In the genomic region with DNA sequence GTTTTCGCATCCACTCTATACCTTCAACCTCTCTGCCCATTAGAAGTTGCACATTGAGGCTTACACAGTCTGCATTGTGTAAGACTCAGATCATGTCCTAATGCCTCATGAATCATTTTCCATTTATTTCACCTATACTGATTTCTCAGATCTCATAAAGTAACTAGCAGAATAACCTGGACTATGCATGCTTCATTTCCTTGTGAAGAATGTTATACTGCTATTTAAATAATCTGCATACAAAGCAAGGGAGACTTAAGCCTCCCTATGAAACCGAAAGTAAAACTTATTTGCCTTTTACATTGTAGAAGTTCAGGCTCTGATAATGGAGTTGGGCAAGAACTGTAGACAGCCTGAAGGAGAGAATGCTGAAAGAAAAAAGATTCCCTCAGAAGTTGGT, we compare ENCODE assay signal across 13 cellular contexts.
A peak's percentile ranks its signal among the peaks of the same experiment; 100 is the strongest.
DNase-seq lines count a peak whose midpoint lies in the region; ATAC-seq, FAIRE-seq and TF ChIP-seq lines count a peak whose summit lies in the region.
"Had no signal": no experiment of that assay in that cellular context is flagged by ENCODE, and none has a peak within 500 bp of the region (broad histone marks: within the 10 kb centered on the region; RNA-seq: fewer than 3 reads in every experiment).

No MANE protein-coding gene starts in this region.

- no peak for ATAC-seq in A549
- peak; percentile 29 to 50 for ATAC-seq in lower lobe of right lung

- FAIRE-seq in A549 (lab: Jason Lieb, UNC): no peak
- no peak for FAIRE-seq in astrocyte (lab: Jason Lieb, UNC)

- H3K27ac ChIP-seq in A549: no peak overlapping the region
- H3K27ac ChIP-seq in astrocyte (ENCODE audit: low read depth, low read length): no peak overlapping the region
- H3K27ac ChIP-seq in lower lobe of right lung: peak overlapping the region; percentile 7
- H3K27ac ChIP-seq: C4-2B, Peyer's patch had no signal

- no peak overlapping the region for H2AFZ ChIP-seq in astrocyte (ENCODE audit: low read depth, low read length)

- no peak overlapping the region for H3K9ac ChIP-seq in astrocyte (ENCODE audit: low read length)

- no peak overlapping the region for H3K27ac Mint-ChIP-seq in astrocyte (ENCODE audit: unreplicated experiment)
- no peak overlapping the region for H3K27ac Mint-ChIP-seq in activated CD4-positive, alpha-beta memory T cell treated with anti-CD3 and anti-CD28 coated beads for 36 hours

- TF ChIP-seq CTCF in A549 (IDR thresholded peaks at IDR 0.05): no peak
- no peak for TF ChIP-seq CTCF in astrocyte (IDR thresholded peaks at IDR 0.05; ENCODE audit: insufficient read depth, low read depth, low read length)
- no peak for TF ChIP-seq CTCF in lower lobe of right lung (IDR thresholded peaks at IDR 0.05)
- no peak for TF ChIP-seq CTCF in GM20000 (IDR thresholded peaks at IDR 0.05; ENCODE audit: extremely low read depth, missing control alignments)

- no peak for TF ChIP-seq RAD21 in A549 (conservative IDR thresholded peaks at IDR 0.05 in 1 of 2, IDR thresholded peaks at IDR 0.05 in 1 of 2)

- no peaks in the 10 kb centered on the region for H3K4me1 ChIP-seq in A549
- no peaks in the 10 kb centered on the region for H3K4me1 ChIP-seq in astrocyte (ENCODE audit: insufficient read depth, low read length)
- peaks cover 9% of the 10 kb centered on the region for H3K4me1 ChIP-seq in lower lobe of right lung
- H3K4me1 ChIP-seq: Peyer's patch had no signal

- intact Hi-C loops in lower lobe of right lung (cut with DNase I): no loop called here
- intact Hi-C loops in activated CD4-positive, alpha-beta memory T cell treated with anti-CD3 and anti-CD28 coated beads for 36 hours (cut with micrococcal nuclease): no loop called here

- no peaks in the 10 kb centered on the region for H3K9me3 Mint-ChIP-seq in astrocyte (ENCODE audit: unreplicated experiment)
- H3K9me3 Mint-ChIP-seq in activated CD4-positive, alpha-beta memory T cell treated with anti-CD3 and anti-CD28 coated beads for 36 hours: no peaks in the 10 kb centered on the region

- H3K27me3 ChIP-seq in astrocyte (ENCODE audit: insufficient read depth, low read length): no peaks in the 10 kb centered on the region
- no peaks in the 10 kb centered on the region for H3K27me3 ChIP-seq in lower lobe of right lung (ENCODE audit: low read depth)
- H3K27me3 ChIP-seq: esophagus squamous epithelium, Peyer's patch had no signal

- H3K4me2 ChIP-seq in A549: peak overlapping the region; percentile 41; the same call in 2 of the 3 replicates
- peak overlapping the region; percentile 21 for H3K4me2 ChIP-seq in astrocyte (ENCODE audit: low read length)

- H3K4me3 ChIP-seq in A549 (no peak overlapping the region), astrocyte (ENCODE audit: insufficient read depth, low read depth, low read length) (no peak overlapping the region), lower lobe of right lung (peak overlapping the region; percentile 24)
- peak overlapping the region; percentile 2; the same call in 1 of the 2 replicates for H3K4me3 ChIP-seq in Jurkat, Clone E6-1 (ENCODE audit: low read length)
- H3K4me3 ChIP-seq: Peyer's patch had no signal

- no peak overlapping the region for H3K4me3 Mint-ChIP-seq in astrocyte (ENCODE audit: unreplicated experiment)
- H3K4me3 Mint-ChIP-seq in activated CD4-positive, alpha-beta memory T cell treated with anti-CD3 and anti-CD28 coated beads for 36 hours: no peak overlapping the region

- H3K79me2 ChIP-seq in astrocyte (ENCODE audit: insufficient read depth, low read length): no peaks in the 10 kb centered on the region

- H3K36me3 Mint-ChIP-seq in astrocyte (ENCODE audit: low read depth, unreplicated experiment): no peaks in the 10 kb centered on the region
- H3K36me3 Mint-ChIP-seq in activated CD4-positive, alpha-beta memory T cell treated with anti-CD3 and anti-CD28 coated beads for 36 hours: no peaks in the 10 kb centered on the region

- TF ChIP-seq POLR2A in A549 (IDR thresholded peaks at IDR 0.05; ENCODE audit: low read length): no peak

- H3K4me1 Mint-ChIP-seq in astrocyte (ENCODE audit: low read depth, unreplicated experiment): peaks cover 7% of the 10 kb centered on the region
- H3K4me1 Mint-ChIP-seq in activated CD4-positive, alpha-beta memory T cell treated with anti-CD3 and anti-CD28 coated beads for 36 hours (ENCODE audit: low read depth): peaks cover 22% of the 10 kb centered on the region

- no peaks in the 10 kb centered on the region for H4K20me1 ChIP-seq in astrocyte (ENCODE audit: insufficient read depth, low read length)

- POLR2A ChIA-PET in A549 (lab: Yijun Ruan, JAX): no interaction called here
- POLR2A ChIA-PET in activated CD4-positive, alpha-beta memory T cell treated with anti-CD3 and anti-CD28 coated beads for 36 hours (lab: Charles Lee): no interaction called here

- no peak for TF ChIP-seq EP300 in A549 (IDR thresholded peaks at IDR 0.05)

- H3K27me3 Mint-ChIP-seq in astrocyte (ENCODE audit: low read depth, unreplicated experiment): no peaks in the 10 kb centered on the region
- H3K27me3 Mint-ChIP-seq in activated CD4-positive, alpha-beta memory T cell treated with anti-CD3 and anti-CD28 coated beads for 36 hours: no peaks in the 10 kb centered on the region

- H3K9me3 ChIP-seq in A549 (no peaks in the 10 kb centered on the region), astrocyte (ENCODE audit: insufficient read depth, low read depth, low read length) (no peaks in the 10 kb centered on the region), lower lobe of right lung (no peaks in the 10 kb centered on the region)
- H3K9me3 ChIP-seq: esophagus squamous epithelium, Peyer's patch had no signal

- H3K36me3 ChIP-seq in astrocyte (ENCODE audit: insufficient read depth, low read length): no peaks in the 10 kb centered on the region
- H3K36me3 ChIP-seq in lower lobe of right lung: no peaks in the 10 kb centered on the region
- H3K36me3 ChIP-seq: esophagus squamous epithelium, Peyer's patch had no signal

- 2% methylated on average over 2 of the region's 2 CpGs for WGBS in A549 (ENCODE audit: missing lambda C conversion rate)

- DNase-seq in A549 (ENCODE audit: low read depth in 1 of 2, low spot score in 1 of 2) (no peak), astrocyte (ENCODE audit: low read depth) (no peak), lower lobe of right lung (no peak), HUDEP-2 (lab: John Stamatoyannopoulos, UW; ENCODE audit: unreplicated experiment in 76 of 76) (no peak), GM20000 (ENCODE audit: low spot score) (no peak), iPS-NIHi7 (ENCODE audit: extremely low spot score) (no peak)
- DNase-seq in Jurkat, Clone E6-1 (ENCODE audit: low read depth, low spot score): peak; percentile 19
- no peak for DNase-seq in activated CD4-positive, alpha-beta memory T cell treated with anti-CD3 and anti-CD28 coated beads for 36 hours
- DNase-seq: esophagus squamous epithelium; NCI-H1048; Peyer's patch; stimulated activated naive CD4-positive, alpha-beta T cell treated with Interleukin-2 at 50 U/mL for 16 hours had no signal

- CTCF ChIA-PET in A549 (lab: Yijun Ruan, JAX): no interaction called here
- CTCF ChIA-PET in activated CD4-positive, alpha-beta memory T cell treated with anti-CD3 and anti-CD28 coated beads for 36 hours (lab: Charles Lee): no interaction called here

TF ChIP-seq in A549, 52 proteins besides CTCF, POLR2A, EP300 and RAD21:
- TF ChIP-seq ESRRA (IDR thresholded peaks at IDR 0.05; ENCODE audit: borderline replicate concordance, low read length) (no peak), PHF8 (IDR thresholded peaks at IDR 0.05; ENCODE audit: borderline replicate concordance, low read depth) (no peak)

Comparison
In these comparisons a context has a peak if more than half of its experiments do, and no peak if none do; other contexts are left out.
1. ATAC-seq: peak in lower lobe of right lung (2 of 2); none in A549 (0 of 2).
2. H3K4me3 ChIP-seq: peak in Jurkat, Clone E6-1 (single experiment) and lower lobe of right lung (single experiment); none in A549 (single experiment) and astrocyte (single experiment).